ENCODE assay signal across 10 cellular contexts in the genomic region with DNA sequence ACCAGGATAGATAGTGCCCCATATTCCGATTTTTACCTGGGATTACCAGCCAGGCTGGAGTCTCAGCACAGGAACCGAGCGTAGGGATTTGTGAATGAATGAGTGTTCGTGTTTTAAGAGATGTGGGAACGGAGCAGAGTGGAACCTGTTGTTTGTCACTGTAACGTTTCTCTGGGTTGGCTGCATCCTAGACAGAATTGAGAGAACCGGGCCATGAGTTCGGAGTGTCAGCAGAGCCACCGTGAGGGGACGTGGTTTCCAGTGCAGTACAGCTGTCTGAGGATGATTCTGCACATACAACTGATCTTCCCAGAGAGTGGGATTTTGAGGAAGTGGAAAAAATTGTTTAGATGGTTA. TPM values are rescaled to one million over a fixed set of nuclear protein-coding genes. Genes with fewer than 3 reads are reported as not detected.
DNase-seq lines count a peak whose midpoint lies in the region; ATAC-seq, FAIRE-seq and TF ChIP-seq lines count a peak whose summit lies in the region.
"Had no signal": no experiment of that assay in that cellular context is flagged by ENCODE, and none has a peak within 500 bp of the region (broad histone marks: within the 10 kb centered on the region; RNA-seq: fewer than 3 reads in every experiment).

No MANE protein-coding gene starts in this region.

- peaks cover 0 to 3% (median 0%) of the 10 kb centered on the region in 7 donors for H3K9me3 Mint-ChIP-seq in naive B cell

- ATAC-seq in heart left ventricle, result no peak
- ATAC-seq in Right ventricle myocardium superior (ENCODE audit: poor library complexity), result no peak
- no peak for ATAC-seq in naive B cell (ENCODE audit: low read depth in 2 of 2)
- ATAC-seq: left colon had no signal

- H3K4me1 ChIP-seq in heart left ventricle (peaks cover 0 to 17% (median 7%) of the 10 kb centered on the region in 12 donors), uterus (peaks cover 0 to 11% of the 10 kb centered on the region in 2 donors), spleen (peaks cover 3 to 20% (median 13%) of the 10 kb centered on the region in 6 donors)

- H3K27me3 ChIP-seq in heart left ventricle, result peaks cover 5 to 49% (median 29%) of the 10 kb centered on the region in 9 donors
- H3K27me3 ChIP-seq in uterus, result no peaks in the 10 kb centered on the region
- peaks cover 4 to 98% (median 45%) of the 10 kb centered on the region in 7 donors for H3K27me3 ChIP-seq in spleen (replicated peaks in 1 of 7)

- 24 to 32% (median 25%) methylated on average over 10 of the region's 10 CpGs for WGBS in heart left ventricle, 4 donors
- WGBS in spleen, 5 donors, result 10 to 22% (median 18%) methylated on average over 10 of the region's 10 CpGs

- TF ChIP-seq CTCF in heart left ventricle (IDR thresholded peaks at IDR 0.05) (no peak), coronary artery (IDR thresholded peaks at IDR 0.05) (no peak), uterus (IDR thresholded peaks at IDR 0.05) (no peak), spleen (IDR thresholded peaks at IDR 0.05 in 8 of 11, conservative IDR thresholded peaks at IDR 0.05 in 3 of 11) (no peak)

- peaks cover 43 to 69% (median 60%) of the 10 kb centered on the region in 3 donors for H3K27me3 Mint-ChIP-seq in naive B cell

- no peak overlapping the region for H3K27ac ChIP-seq in heart left ventricle
- H3K27ac ChIP-seq in coronary artery, result no peak overlapping the region
- peak overlapping the region in 1 of 2 donors; percentile 83 for H3K27ac ChIP-seq in uterus
- H3K27ac ChIP-seq in spleen, result no peak overlapping the region

- FAIRE-seq in GM19239 (lab: Jason Lieb, UNC), result no peak
- FAIRE-seq: endometrium had no signal

- intact Hi-C loops in heart left ventricle (cut with DNase I) (loop anchor here in 1 of 10 donors (10.0 kb wide), 1 partner anchor 67 kb away; no protein-coding TSS in a partner anchor), Right ventricle myocardium superior (cut with DNase I) (no loop called here), uterus (cut with DNase I; ENCODE audit: low total_unique reads) (no loop called here), spleen (cut with DNase I; ENCODE audit: low total_unique reads) (no loop called here)

- H3K4me1 Mint-ChIP-seq in naive B cell, result peaks cover 16% of the 10 kb centered on the region in 3 donors

- H3K4me3 Mint-ChIP-seq in naive B cell, result peak overlapping the region; percentile 13 to 88 (median 77)

- H3K36me3 ChIP-seq in heart left ventricle (no peaks in the 10 kb centered on the region), uterus (no peaks in the 10 kb centered on the region), spleen (no peaks in the 10 kb centered on the region)

- H3K9me3 ChIP-seq in heart left ventricle, result no peaks in the 10 kb centered on the region
- H3K9me3 ChIP-seq in uterus, result no peaks in the 10 kb centered on the region
- H3K9me3 ChIP-seq in spleen, result no peaks in the 10 kb centered on the region

- H3K27ac Mint-ChIP-seq in naive B cell, result no peak overlapping the region

- DNase-seq in heart left ventricle (no peak), Right ventricle myocardium superior (no peak), coronary artery (ENCODE audit: low spot score) (no peak), naive B cell (no peak), uterus (no peak), GM19239 (ENCODE audit: insufficient read length, low spot score) (no peak), spleen (no peak), NCI-H1694 treated with DMSO at 0.1 percent for 48 hours (lab: John Stamatoyannopoulos, UW) (no peak)
- DNase-seq: left colon had no signal

- H3K36me3 Mint-ChIP-seq in naive B cell, result peaks cover 4 to 8% of the 10 kb centered on the region in 2 donors

- H3K4me3 ChIP-seq in heart left ventricle (peak overlapping the region in 11 of 12 donors; percentile 33 to 80 (median 59)), coronary artery (peak overlapping the region; percentile 87), uterus (peak overlapping the region; percentile 41 to 76), spleen (peak overlapping the region in 4 of 8 donors; percentile 47 to 77 (median 52))

- TF ChIP-seq POLR2A in heart left ventricle (IDR thresholded peaks at IDR 0.05) (no peak), uterus (IDR thresholded peaks at IDR 0.05) (no peak), spleen (IDR thresholded peaks at IDR 0.05) (no peak)

RNA-seq across cellular contexts. Expression of gene PDE8B, which starts 1.2 kb away (rescaled TPM):
- total RNA-seq in heart left ventricle (1 to 10 TPM; 2.4 to 9.3 (median 3.5) TPM), Right ventricle myocardium superior (0.62 TPM), uterus (10 to 100 TPM; 13.0 to 54.4 (median 27.3) TPM), spleen (1 to 10 TPM in 4 of 7 donors, under 1 TPM in 3; 0.64 to 1.9 (median 1.2) TPM)
- polyA plus RNA-seq in heart left ventricle (1 to 10 TPM; 1.1 to 2.0 TPM), naive B cell (ENCODE audit: low read depth in 6 of 6) (1 to 10 TPM in 1 of 6 donors, under 1 TPM in 5; 0.05 to 1.2 (median 0.13) TPM), spleen (under 1 TPM; 0.18 to 0.22 (median 0.22) TPM)
